38 cellular contexts compared by ENCODE assay signal in genomic region chr1:248670003-248670402, GRCh38. TPM values are rescaled to one million over a fixed set of nuclear protein-coding genes. Genes with fewer than 3 reads are reported as not detected.
A peak's percentile ranks its signal among the peaks of the same experiment; 100 is the strongest.
DNase-seq lines count a peak whose midpoint lies in the region; ATAC-seq and TF ChIP-seq lines count a peak whose summit lies in the region.
"Had no signal": no experiment of that assay in that cellular context is flagged by ENCODE, and none has a peak within 500 bp of the region (broad histone marks: within the 10 kb centered on the region; RNA-seq: fewer than 3 reads in every experiment).

No MANE protein-coding gene starts in this region.

- H3K79me2 ChIP-seq in PC-3 (ENCODE audit: low read length) (no peaks in the 10 kb centered on the region), smooth muscle cell (ENCODE audit: low read depth) (no peaks in the 10 kb centered on the region)

- H3K4me1 ChIP-seq in PC-3 (ENCODE audit: insufficient read depth, low read length) (no peaks in the 10 kb centered on the region), smooth muscle cell (ENCODE audit: low read depth) (no peaks in the 10 kb centered on the region)
- H3K4me1 ChIP-seq: ascending aorta, spleen, testis had no signal

- no peak overlapping the region for H3K4me2 ChIP-seq in PC-3 (ENCODE audit: low read length)
- no peak overlapping the region for H3K4me2 ChIP-seq in smooth muscle cell
- H3K4me2 ChIP-seq: PC-9 had no signal

- peak; percentile 16 for DNase-seq in NCI-H82 (lab: John Stamatoyannopoulos, UW)
- DNase-seq in NCI-H82 treated with DMSO at 0.1 percent for 48 hours (lab: John Stamatoyannopoulos, UW; ENCODE audit: unreplicated experiment), result no peak
- peak; percentile 46 for DNase-seq in PC-3
- peak; percentile 2 for DNase-seq in iris pigment epithelial cell (ENCODE audit: low read depth)
- no peak for DNase-seq in NCI-H2107 (lab: John Stamatoyannopoulos, UW)
- no peak for DNase-seq in smooth muscle cell (lab: John Stamatoyannopoulos, UW; ENCODE audit: unreplicated experiment)
- DNase-seq: activated CD4-positive, alpha-beta T cell treated with anti-CD3 and anti-CD28 coated beads, Interleukin-2, amount 50 U/mL, for 4 hours; activated CD8-positive, alpha-beta memory T cell treated with anti-CD3 and anti-CD28 coated beads, Interleukin-2, amount 10 ng/mL, durations not matched to agents 7 days and 5 days; activated gamma-delta T cell; activated T-cell treated with anti-CD3 and anti-CD28 coated beads, Interleukin-2, amount 50 U/mL, for 4 hours; CD4-positive, CD25-positive, alpha-beta regulatory T cell; central memory CD4-positive, alpha-beta T cell; GOT3; head of caudate nucleus; kidney; midbrain; naive B cell; NCI-H1092 treated with DMSO at 0.1 percent for 48 hours; NCI-H1694 treated with DMSO at 0.1 percent for 48 hours; NCI-H524; PC-9; posterior cingulate gyrus; right cardiac atrium; spleen; stimulated activated CD4-positive, alpha-beta T cell treated with anti-CD3 and anti-CD28 coated beads, Interleukin-2, amount 100 ng/mL, for 24 hours; stimulated activated CD8-positive, alpha-beta memory T cell treated with anti-CD3 and anti-CD28 coated beads, Interleukin-4, amount 100 ng/mL, for 48 hours; testis had no signal

- H3K27me3 ChIP-seq in PC-3 (ENCODE audit: low read length) (no peaks in the 10 kb centered on the region), smooth muscle cell (ENCODE audit: low read depth) (no peaks in the 10 kb centered on the region)
- H3K27me3 ChIP-seq: ascending aorta, neutrophil, testis had no signal

- H3K4me3 ChIP-seq in PC-3 (ENCODE audit: low read length) (no peak overlapping the region), smooth muscle cell (no peak overlapping the region)
- H3K4me3 ChIP-seq: ascending aorta, PC-9, spleen, testis had no signal

- H3F3A ChIP-seq in PC-3 (ENCODE audit: low read length, unreplicated experiment) (no peaks in the 10 kb centered on the region), smooth muscle cell (ENCODE audit: low read depth) (no peaks in the 10 kb centered on the region)

- CTCF ChIA-PET in PC-3 (lab: Charles Lee), result no interaction called here

- no peaks in the 10 kb centered on the region for H3K9me2 ChIP-seq in PC-3 (replicated peaks; ENCODE audit: low read length)

- H4K20me1 ChIP-seq in PC-3 (ENCODE audit: low read length) (no peaks in the 10 kb centered on the region), smooth muscle cell (ENCODE audit: low read depth) (no peaks in the 10 kb centered on the region)

- H3K27ac ChIP-seq in PC-3 (ENCODE audit: low read length) (no peak overlapping the region), smooth muscle cell (ENCODE audit: low read depth) (no peak overlapping the region)
- H3K27ac ChIP-seq: ascending aorta, neutrophil, PC-9, spleen, testis had no signal

- H3K9me3 ChIP-seq in PC-3 (ENCODE audit: low read length) (peaks cover 41% of the 10 kb centered on the region), smooth muscle cell (replicated peaks; ENCODE audit: low read depth) (peaks cover 14% of the 10 kb centered on the region)
- H3K9me3 ChIP-seq: ascending aorta, testis had no signal

- POLR2A ChIA-PET in PC-3 (lab: Charles Lee; ENCODE audit: unreplicated experiment), result interaction anchor here (0.6 kb wide), 1 partner anchor 215 kb away, joined by 12 read pairs; no protein-coding TSS in a partner anchor

- H2AFZ ChIP-seq in PC-3 (ENCODE audit: low read length) (no peak overlapping the region), smooth muscle cell (ENCODE audit: low read depth) (no peak overlapping the region)
- H2AFZ ChIP-seq: PC-9 had no signal

- H3K36me3 ChIP-seq in PC-3 (ENCODE audit: low read depth, low read length), result 0 out of 2 replicates have a peak, but pooled peaks cover 2% of the 10 kb centered on the region
- no peaks in the 10 kb centered on the region for H3K36me3 ChIP-seq in smooth muscle cell (ENCODE audit: low read depth)
- H3K36me3 ChIP-seq: ascending aorta, neutrophil, spleen had no signal

- TF ChIP-seq CTCF in PC-3 (conservative IDR thresholded peaks at IDR 0.05; ENCODE audit: low read depth, low read length) (no peak), smooth muscle cell (IDR thresholded peaks at IDR 0.05; ENCODE audit: borderline replicate concordance, insufficient read depth, poor library complexity, severe bottlenecking) (no peak)

- H3K9ac ChIP-seq in PC-3 (ENCODE audit: low read length), result no peak overlapping the region
- H3K9ac ChIP-seq in smooth muscle cell (ENCODE audit: low read depth), result no peak overlapping the region

- no TSS peak for BruUV-seq in PC-3 (replicated peaks; lab: Mats Ljungman, UMichigan)

- intact Hi-C loops in PC-3 (cut with micrococcal nuclease), result no loop called here

- no peak for ATAC-seq in PC-3
- ATAC-seq: activated CD4-positive, CD25-positive, alpha-beta regulatory T cell treated with anti-CD3 and anti-CD28 coated beads, Interleukin-2, amount 50 U/mL, for 24 hours; activated CD8-positive, alpha-beta memory T cell treated with anti-CD3 and anti-CD28 coated beads, Interleukin-2, amount 10 ng/mL, durations not matched to agents 7 days and 5 days; activated T-cell treated with anti-CD3 and anti-CD28 coated beads, Interleukin-2, amount 50 U/mL, for 4 hours; esophagus mucosa; right cardiac atrium; Right ventricle myocardium inferior; SK-N-SH treated with all-trans-retinoic acid at 6 μM for 48 hours had no signal

- WGBS in smooth muscle cell (ENCODE audit: low lambda C conversion rate), result 83% methylated on average over 1 of the region's 1 CpG

RNA-seq across cellular contexts. Expression of gene OR2T27, which starts 14.7 kb away (rescaled TPM):
- not detected in 2 replicates for total RNA-seq in PC-3 (2014; rRNA removed)
- not detected in 2 replicates for total RNA-seq in smooth muscle cell
- polyA plus RNA-seq in smooth muscle cell, result not detected in 2 replicates
- total RNA-seq: A172; activated CD8-positive, alpha-beta memory T cell treated with anti-CD3 and anti-CD28 coated beads, Interleukin-2, amount 10 ng/mL, durations not matched to agents 7 days and 5 days; activated T-cell treated with anti-CD3 and anti-CD28 coated beads, Interleukin-2, amount 50 U/mL, for 4 hours; ascending aorta; CD4-positive, CD25-positive, alpha-beta regulatory T cell; esophagus mucosa; HT-29; kidney; lower leg skin; M059J; PC-9; right cardiac atrium; Right ventricle myocardium inferior; spleen; T-helper 2 cell treated with Interferon-gamma antibody and Interleukin-4, amounts not matched to agents 100 ng/mL and 5 ng/mL, for 36 hours; testis had no signal
- polyA plus RNA-seq: CD4-positive, CD25-positive, alpha-beta regulatory T cell; right cardiac atrium; spleen had no signal

RNA-seq across cellular contexts. Expression of gene OR2T35, which starts 24.9 kb away (rescaled TPM):
- not detected in 2 replicates for total RNA-seq in PC-3 (2014; rRNA removed)
- not detected in 2 replicates for total RNA-seq in smooth muscle cell
- polyA plus RNA-seq in smooth muscle cell, result not detected in 2 replicates
- total RNA-seq: A172; activated CD8-positive, alpha-beta memory T cell treated with anti-CD3 and anti-CD28 coated beads, Interleukin-2, amount 10 ng/mL, durations not matched to agents 7 days and 5 days; activated T-cell treated with anti-CD3 and anti-CD28 coated beads, Interleukin-2, amount 50 U/mL, for 4 hours; ascending aorta; CD4-positive, CD25-positive, alpha-beta regulatory T cell; esophagus mucosa; HT-29; M059J; PC-9; right cardiac atrium; Right ventricle myocardium inferior; T-helper 2 cell treated with Interferon-gamma antibody and Interleukin-4, amounts not matched to agents 100 ng/mL and 5 ng/mL, for 36 hours; testis had no signal
- polyA plus RNA-seq: CD4-positive, CD25-positive, alpha-beta regulatory T cell; right cardiac atrium; spleen had no signal

RNA-seq across cellular contexts. Expression of gene OR14I1, which starts 32.6 kb away (rescaled TPM):
- total RNA-seq in PC-3 (2014; rRNA removed) (not detected in 2 replicates), smooth muscle cell (not detected in 2 replicates)
- not detected in 2 replicates for polyA plus RNA-seq in smooth muscle cell
- total RNA-seq: A172; activated CD8-positive, alpha-beta memory T cell treated with anti-CD3 and anti-CD28 coated beads, Interleukin-2, amount 10 ng/mL, durations not matched to agents 7 days and 5 days; activated T-cell treated with anti-CD3 and anti-CD28 coated beads, Interleukin-2, amount 50 U/mL, for 4 hours; ascending aorta; CD4-positive, CD25-positive, alpha-beta regulatory T cell; esophagus mucosa; HT-29; kidney; lower leg skin; PC-9; right cardiac atrium; Right ventricle myocardium inferior; spleen; T-helper 2 cell treated with Interferon-gamma antibody and Interleukin-4, amounts not matched to agents 100 ng/mL and 5 ng/mL, for 36 hours had no signal
- polyA plus RNA-seq: CD4-positive, CD25-positive, alpha-beta regulatory T cell; right cardiac atrium; spleen had no signal

RNA-seq across cellular contexts. Expression of gene OR2T11, which starts 35.1 kb away (rescaled TPM):
- total RNA-seq in PC-3 (2014; rRNA removed), result not detected in 2 replicates
- total RNA-seq in smooth muscle cell, result not detected in 2 replicates
- polyA plus RNA-seq in smooth muscle cell, result not detected in 2 replicates
- total RNA-seq: A172; activated CD8-positive, alpha-beta memory T cell treated with anti-CD3 and anti-CD28 coated beads, Interleukin-2, amount 10 ng/mL, durations not matched to agents 7 days and 5 days; activated T-cell treated with anti-CD3 and anti-CD28 coated beads, Interleukin-2, amount 50 U/mL, for 4 hours; CD4-positive, CD25-positive, alpha-beta regulatory T cell; esophagus mucosa; HT-29; M059J; PC-9; right cardiac atrium; Right ventricle myocardium inferior; T-helper 2 cell treated with Interferon-gamma antibody and Interleukin-4, amounts not matched to agents 100 ng/mL and 5 ng/mL, for 36 hours; testis had no signal
- polyA plus RNA-seq: CD4-positive, CD25-positive, alpha-beta regulatory T cell; right cardiac atrium had no signal

Comparison
In these comparisons a context has a peak if more than half of its experiments do, and no peak if none do; other contexts are left out.
1. DNase-seq: peak in NCI-H82 (single experiment), PC-3 (single experiment) and iris pigment epithelial cell (single experiment); none in NCI-H82 treated with DMSO at 0.1 percent for 48 hours (single experiment), NCI-H2107 (single experiment) and smooth muscle cell (single experiment).